Comparison of ENCODE assay signal across 8 cellular contexts in genomic region chr1:201828820-201829774, GRCh38. TPM values are rescaled to one million over a fixed set of nuclear protein-coding genes. Genes with fewer than 3 reads are reported as not detected.
DNase-seq lines count a peak whose midpoint lies in the region; ATAC-seq and TF ChIP-seq lines count a peak whose summit lies in the region.

Gene IPO9, plus strand, starts transcription at chr1:201829157. Its CDS starts 53 bp downstream, at chr1:201829210.

- H3K9me3 ChIP-seq in Peyer's patch = no peaks in the 10 kb centered on the region
- H3K9me3 ChIP-seq in esophagus muscularis mucosa = no peaks in the 10 kb centered on the region
- no peaks in the 10 kb centered on the region for H3K9me3 ChIP-seq in muscle layer of duodenum (ENCODE audit: control insufficient read depth in 1 of 2, low read length in 2 of 2)

- peaks cover 51% of the 10 kb centered on the region for H3K79me2 ChIP-seq in KMS-11 (ENCODE audit: insufficient read depth, low read depth)

- H3K4me1 ChIP-seq in KMS-11 (ENCODE audit: low read depth, poor library complexity, severe bottlenecking) (peaks cover 47% of the 10 kb centered on the region), Peyer's patch (peaks cover 0 to 24% (median 4%) of the 10 kb centered on the region in 4 donors), esophagus muscularis mucosa (peaks cover 23 to 55% (median 51%) of the 10 kb centered on the region in 4 donors), muscle layer of duodenum (ENCODE audit: control insufficient read depth in 1 of 2, insufficient read depth in 2 of 2, low read length in 2 of 2) (peaks cover 17 to 34% of the 10 kb centered on the region in 2 donors)

- under 1% methylated on average over 41 of the region's 58 CpGs for WGBS in esophagus muscularis mucosa

- H3K36me3 ChIP-seq in KMS-11 (ENCODE audit: insufficient read depth) = no peaks in the 10 kb centered on the region; the same call in 1 of the 2 replicates
- H3K36me3 ChIP-seq in Peyer's patch = no peaks in the 10 kb centered on the region
- no peaks in the 10 kb centered on the region for H3K36me3 ChIP-seq in esophagus muscularis mucosa
- no peaks in the 10 kb centered on the region for H3K36me3 ChIP-seq in muscle layer of duodenum (ENCODE audit: control insufficient read depth in 1 of 2, insufficient read depth in 2 of 2, low read length in 2 of 2)

- peak within 1 kb of the TSS; percentile 93 for H3K9ac ChIP-seq in KMS-11

- TF ChIP-seq EP300 in esophagus muscularis mucosa (IDR thresholded peaks at IDR 0.05) = no peak

- H2AFZ ChIP-seq in KMS-11 (ENCODE audit: low read depth) = peak within 1 kb of the TSS; percentile 94

- intact Hi-C loops in esophagus muscularis mucosa (cut with DNase I) = no loop called here

- H3K27ac ChIP-seq in KMS-11 = peak within 1 kb of the TSS; percentile 86
- peak within 1 kb of the TSS; percentile 90 to 98 (median 92) for H3K27ac ChIP-seq in Peyer's patch
- peak within 1 kb of the TSS; percentile 91 to 96 (median 94) for H3K27ac ChIP-seq in esophagus muscularis mucosa (replicated peaks in 1 of 4)
- H3K27ac ChIP-seq in muscle layer of duodenum (ENCODE audit: low read length) = peak within 1 kb of the TSS; percentile 82

- H3K4me2 ChIP-seq in KMS-11 = peak within 1 kb of the TSS; percentile 86

- TF ChIP-seq CTCF in KMS-11 (conservative IDR thresholded peaks at IDR 0.05; ENCODE audit: low read depth, low read length) (peak; percentile 98), Peyer's patch (IDR thresholded peaks at IDR 0.05) (peak; percentile 93 to 99 (median 98)), esophagus muscularis mucosa (IDR thresholded peaks at IDR 0.05) (peak in 2 of 3 experiments; percentile 99)

- TF ChIP-seq POLR2A in Peyer's patch (IDR thresholded peaks at IDR 0.05) (peak; percentile 56 to 69), esophagus muscularis mucosa (IDR thresholded peaks at IDR 0.05; ENCODE audit: low read depth) (no peak)

- ATAC-seq in GM21723 (IDR thresholded peaks at IDR 0.05; ENCODE audit: unreplicated experiment) = peak; percentile 92

- peaks cover 33% of the 10 kb centered on the region for H4K20me1 ChIP-seq in KMS-11 (ENCODE audit: insufficient read depth)

- H3K27me3 ChIP-seq in KMS-11 (ENCODE audit: insufficient read depth, low read depth) (no peaks in the 10 kb centered on the region), Peyer's patch (no peaks in the 10 kb centered on the region), esophagus muscularis mucosa (no peaks in the 10 kb centered on the region), muscle layer of duodenum (ENCODE audit: low read depth, low read length) (no peaks in the 10 kb centered on the region)

- H3K4me3 ChIP-seq in KMS-11 (IDR thresholded peaks at IDR 0.05; ENCODE audit: insufficient read depth, low read depth, low read length) (peak within 1 kb of the TSS; percentile 82), Peyer's patch (peak within 1 kb of the TSS; percentile 78 to 100 (median 96)), esophagus muscularis mucosa (peak within 1 kb of the TSS; percentile 80 to 96 (median 93)), muscle layer of duodenum (ENCODE audit: low read depth in 1 of 2, low read length in 2 of 2) (peak within 1 kb of the TSS; percentile 86 to 89)

- DNase-seq in DMS79 treated with DMSO at 0.1 percent for 48 hours (lab: John Stamatoyannopoulos, UW) = peak; percentile 70
- peak; percentile 93 to 98 (median 95) for DNase-seq in Peyer's patch
- DNase-seq in activated T-cell treated with anti-CD3 and anti-CD28 coated beads, Interleukin-2, amount 50 U/mL, for 48 hours = peak; percentile 98
- peak; percentile 96 for DNase-seq in esophagus muscularis mucosa (ENCODE audit: extremely low spot score)
- DNase-seq in stimulated activated CD8-positive, alpha-beta memory T cell treated with anti-CD3 and anti-CD28 coated beads, Interleukin-7, amount 100 ng/mL, for 24 hours (ENCODE audit: low read depth) = peak; percentile 96

RNA-seq across cellular contexts. Expression of gene IPO9, which starts in this region (rescaled TPM):
- total RNA-seq in Peyer's patch (10 to 100 TPM in 3 of 4 donors, 1 to 10 TPM in 1; 9.6 to 23.1 (median 13.4) TPM), esophagus muscularis mucosa (10 to 100 TPM; 17.4 to 31.8 (median 23.1) TPM)

Comparison
In these comparisons a context has a peak if more than half of its experiments do, and no peak if none do; other contexts are left out.
1. Peak in every context shown above with its lines: DNase-seq, ATAC-seq, H3K4me3 ChIP-seq and H3K27ac ChIP-seq.